In the genomic region with DNA sequence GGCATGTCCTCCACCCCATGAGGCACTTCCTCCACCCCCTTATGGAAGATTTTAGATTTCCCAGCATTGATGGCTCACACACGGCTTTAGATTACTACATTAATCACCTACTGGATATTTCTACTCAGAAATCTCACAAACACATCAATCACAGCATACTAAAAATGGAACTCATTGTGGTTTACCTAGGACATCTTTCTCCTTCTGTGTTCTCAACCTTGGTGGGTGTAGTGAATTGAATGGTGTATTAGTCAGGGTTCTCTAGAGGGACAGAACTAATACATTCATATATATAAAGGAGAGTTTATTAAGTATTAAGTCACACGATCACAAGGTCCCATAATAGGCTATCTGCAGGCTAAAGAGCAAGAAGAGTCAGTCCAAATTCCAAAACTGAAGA, we compare ENCODE assay signal across 22 cellular contexts.
"Had no signal": no experiment of that assay in that cellular context is flagged by ENCODE, and none has a peak within 500 bp of the region (broad histone marks: within the 10 kb centered on the region; RNA-seq: fewer than 3 reads in every experiment).

No MANE protein-coding gene starts in this region.

- H3K27ac ChIP-seq: dorsolateral prefrontal cortex, epithelial cell of prostate, spleen, stomach, vagina had no signal

- H3K4me3 Mint-ChIP-seq: activated naive CD8-positive, alpha-beta T cell treated with anti-CD3 and anti-CD28 coated beads, Interleukin-2, amount 10 ng/mL, durations not matched to agents 7 days and 5 days; brain; endodermal cell; nephron progenitor cell had no signal

- H3K36me3 Mint-ChIP-seq: activated naive CD8-positive, alpha-beta T cell treated with anti-CD3 and anti-CD28 coated beads, Interleukin-2, amount 10 ng/mL, durations not matched to agents 7 days and 5 days; brain had no signal

- H3K27me3 Mint-ChIP-seq: activated naive CD8-positive, alpha-beta T cell treated with anti-CD3 and anti-CD28 coated beads, Interleukin-2, amount 10 ng/mL, durations not matched to agents 7 days and 5 days had no signal

- H3K9me3 Mint-ChIP-seq: activated naive CD8-positive, alpha-beta T cell treated with anti-CD3 and anti-CD28 coated beads, Interleukin-2, amount 10 ng/mL, durations not matched to agents 7 days and 5 days; endodermal cell; nephron progenitor cell had no signal

- H3K27me3 ChIP-seq: dorsolateral prefrontal cortex, spleen, stomach, vagina had no signal

- FAIRE-seq: colon had no signal

- H3K27ac Mint-ChIP-seq: activated naive CD8-positive, alpha-beta T cell treated with anti-CD3 and anti-CD28 coated beads, Interleukin-2, amount 10 ng/mL, durations not matched to agents 7 days and 5 days; endodermal cell; nephron progenitor cell had no signal

- H3K4me1 Mint-ChIP-seq: activated naive CD8-positive, alpha-beta T cell treated with anti-CD3 and anti-CD28 coated beads, Interleukin-2, amount 10 ng/mL, durations not matched to agents 7 days and 5 days; nephron progenitor cell had no signal

- DNase-seq: activated CD8-positive, alpha-beta memory T cell treated with anti-CD3 and anti-CD28 coated beads for 24 hours; activated CD8-positive, alpha-beta memory T cell treated with anti-CD3 and anti-CD28 coated beads, Interleukin-2, amount 50 U/mL, for 48 hours; activated effector memory CD4-positive, alpha-beta T cell treated with anti-CD3 and anti-CD28 coated beads, Interleukin-2, amount 50 U/mL, for 16 hours; activated naive CD8-positive, alpha-beta T cell treated with anti-CD3 and anti-CD28 coated beads, Interleukin-2, amount 10 ng/mL, durations not matched to agents 7 days and 5 days; dorsolateral prefrontal cortex; endodermal cell; foreskin fibroblast; left ventricle myocardium superior; nephron progenitor cell; nucleus accumbens; posterior cingulate gyrus; retina; spleen; stimulated activated CD8-positive, alpha-beta memory T cell treated with anti-CD3 and anti-CD28 coated beads, Interleukin-4, amount 100 ng/mL, for 48 hours; stomach; T1000; trophoblast cell had no signal

- H3K9me3 ChIP-seq: spleen, stomach, vagina had no signal

- ATAC-seq: activated CD4-positive, CD25-positive, alpha-beta regulatory T cell treated with anti-CD3 and anti-CD28 coated beads, Interleukin-2, amount 50 U/mL, for 24 hours; left ventricle myocardium superior had no signal
